In genomic region chr22:23749747-23750373, GRCh38 we compare ENCODE assay signal across 1 cellular context.
A peak's percentile ranks its signal among the peaks of the same experiment; 100 is the strongest.
TF ChIP-seq lines count a peak whose summit lies in the region.

No MANE protein-coding gene starts in this region.

TF ChIP-seq in K562, 482 proteins besides CTCF, POLR2A, EP300 and RAD21:
- TF ChIP-seq NRF1 (conservative IDR thresholded peaks at IDR 0.05 in 1 of 2, IDR thresholded peaks at IDR 0.05 in 1 of 2) = 0 out of 4 replicates have a peak, but pooled peaks of 1 of the 2 experiments have one; percentile 8
- no peak for TF ChIP-seq CHD7 (IDR thresholded peaks at IDR 0.05; ENCODE audit: low read depth, low read length)
TF ChIP-seq in K562: peak in this region for 1.
